10 cellular contexts compared by ENCODE assay signal in genomic region chr13:87274209-87274819, GRCh38.
A peak's percentile ranks its signal among the peaks of the same experiment; 100 is the strongest.
DNase-seq lines count a peak whose midpoint lies in the region; ATAC-seq, FAIRE-seq and TF ChIP-seq lines count a peak whose summit lies in the region.
"Had no signal": no experiment of that assay in that cellular context is flagged by ENCODE, and none has a peak within 500 bp of the region (broad histone marks: within the 10 kb centered on the region; RNA-seq: fewer than 3 reads in every experiment).

No MANE protein-coding gene starts in this region.

- 2% methylated on average over 1 of the region's 1 CpG for WGBS in liver

- FAIRE-seq in D721Med (lab: Jason Lieb, UNC) = no peak

- no peak overlapping the region for H2AFZ ChIP-seq in GM23338

- H3K4me3 ChIP-seq in GM23338 (no peak overlapping the region), liver (ENCODE audit: low read depth in 1 of 3, low read length in 3 of 3) (no peak overlapping the region)
- H3K4me3 ChIP-seq: Peyer's patch had no signal

- H3K27ac ChIP-seq in GM23338 (ENCODE audit: low read depth) (no peak overlapping the region), liver (ENCODE audit: low read depth in 1 of 2, low read length in 2 of 2) (no peak overlapping the region)
- H3K27ac ChIP-seq: Peyer's patch had no signal

- H3K27ac Mint-ChIP-seq in GM23338 = no peak overlapping the region
- H3K27ac Mint-ChIP-seq: memory B cell had no signal

- DNase-seq in D721Med (ENCODE audit: insufficient read length, low spot score) (no peak), GM23338 (ENCODE audit: low spot score) (peak; percentile 89), NCI-H226 (peak; percentile 20), amniotic epithelial cell (ENCODE audit: low read depth) (peak; percentile 52)

- H3K27me3 Mint-ChIP-seq in GM23338 (ENCODE audit: insufficient read depth, low read depth, poor library complexity) = no peaks in the 10 kb centered on the region
- H3K27me3 Mint-ChIP-seq: memory B cell had no signal

- TF ChIP-seq CTCF in D721Med (IDR thresholded peaks at IDR 0.05; ENCODE audit: insufficient read depth, missing control alignments) (peak; percentile 94), GM23338 (conservative IDR thresholded peaks at IDR 0.05; ENCODE audit: low read depth in 2 of 2) (peak; percentile 85 to 91), liver (IDR thresholded peaks at IDR 0.05; ENCODE audit: low read depth, low read length, missing input control) (peak; percentile 68)

- no peaks in the 10 kb centered on the region for H3F3A ChIP-seq in GM23338 (replicated peaks; ENCODE audit: low read depth)

- no peaks in the 10 kb centered on the region for H3K9me3 Mint-ChIP-seq in GM23338

- no peaks in the 10 kb centered on the region for H3K9me2 ChIP-seq in GM23338 (ENCODE audit: insufficient read depth)

- peaks cover 8% of the 10 kb centered on the region for H3K4me1 Mint-ChIP-seq in GM23338
- H3K4me1 Mint-ChIP-seq: memory B cell had no signal

- H3K4me2 ChIP-seq in GM23338 = no peak overlapping the region

- H3K4me3 Mint-ChIP-seq in GM23338 = no peak overlapping the region
- H3K4me3 Mint-ChIP-seq: memory B cell had no signal

- no peaks in the 10 kb centered on the region for H3K36me3 Mint-ChIP-seq in GM23338 (ENCODE audit: low read depth)
- H3K36me3 Mint-ChIP-seq: memory B cell had no signal

- peak; percentile 82 for ATAC-seq in GM23338
- ATAC-seq in HG03342 (IDR thresholded peaks at IDR 0.05; ENCODE audit: unreplicated experiment) = no peak
- no peak for ATAC-seq in HG03442 (IDR thresholded peaks at IDR 0.05; ENCODE audit: unreplicated experiment)
- no peak for ATAC-seq in GM18517 (IDR thresholded peaks at IDR 0.05; ENCODE audit: unreplicated experiment)

- no peaks in the 10 kb centered on the region for H3K9me3 ChIP-seq in liver (ENCODE audit: control insufficient read depth in 4 of 4, low read length in 3 of 4)
- H3K9me3 ChIP-seq: Peyer's patch had no signal

- H3K9ac ChIP-seq in liver (ENCODE audit: low read depth in 1 of 2, low read length in 2 of 2) = no peak overlapping the region

- H3K79me2 ChIP-seq in GM23338 (replicated peaks; ENCODE audit: insufficient read depth) = no peaks in the 10 kb centered on the region

- H3K27me3 ChIP-seq in GM23338 (ENCODE audit: insufficient read depth) (no peaks in the 10 kb centered on the region), liver (ENCODE audit: control insufficient read depth in 4 of 4, insufficient read depth in 4 of 4, low read length in 3 of 4) (no peaks in the 10 kb centered on the region)
- H3K27me3 ChIP-seq: Peyer's patch had no signal

- no peaks in the 10 kb centered on the region for H3K4me1 ChIP-seq in GM23338 (ENCODE audit: insufficient read depth)
- no peaks in the 10 kb centered on the region for H3K4me1 ChIP-seq in liver (ENCODE audit: control insufficient read depth in 4 of 4, insufficient read depth in 4 of 4, low read length in 3 of 4)
- H3K4me1 ChIP-seq: Peyer's patch had no signal

- H3K36me3 ChIP-seq in GM23338 (ENCODE audit: insufficient read depth) (no peaks in the 10 kb centered on the region), liver (ENCODE audit: control insufficient read depth in 4 of 4, insufficient read depth in 3 of 4, low read depth in 1 of 4, low read length in 3 of 4) (no peaks in the 10 kb centered on the region)
- H3K36me3 ChIP-seq: Peyer's patch had no signal

- no peaks in the 10 kb centered on the region for H4K20me1 ChIP-seq in GM23338 (replicated peaks; ENCODE audit: insufficient read depth)

- TF ChIP-seq RAD21 in liver (IDR thresholded peaks at IDR 0.05) = peak; percentile 84 to 87

TF ChIP-seq in liver, 16 proteins besides CTCF, POLR2A, EP300 and RAD21:
- TF ChIP-seq RXRA (IDR thresholded peaks at IDR 0.05) = no peak
- TF ChIP-seq HNF4G (IDR thresholded peaks at IDR 0.05) = no peak
- no peak for TF ChIP-seq NR2F2 (IDR thresholded peaks at IDR 0.05)
- no peak for TF ChIP-seq EGR1 (IDR thresholded peaks at IDR 0.05; ENCODE audit: low read depth in 2 of 2)
- no peak for TF ChIP-seq FOXA1 (IDR thresholded peaks at IDR 0.05)
- no peak for TF ChIP-seq TAF1 (conservative IDR thresholded peaks at IDR 0.05)
- TF ChIP-seq SP1 (IDR thresholded peaks at IDR 0.05) = no peak
- TF ChIP-seq JUND (IDR thresholded peaks at IDR 0.05) = no peak
- no peak for TF ChIP-seq GABPA (IDR thresholded peaks at IDR 0.05 in 1 of 2, conservative IDR thresholded peaks at IDR 0.05 in 1 of 2)
- no peak for TF ChIP-seq MAX (IDR thresholded peaks at IDR 0.05)
- no peak for TF ChIP-seq ATF3 (IDR thresholded peaks at IDR 0.05)
- no peak for TF ChIP-seq ZBTB33 (IDR thresholded peaks at IDR 0.05)
- TF ChIP-seq FOXA2 (IDR thresholded peaks at IDR 0.05) = no peak
- no peak for TF ChIP-seq YY1 (IDR thresholded peaks at IDR 0.05)
- TF ChIP-seq REST (IDR thresholded peaks at IDR 0.05) = no peak
- no peak for TF ChIP-seq HNF4A (conservative IDR thresholded peaks at IDR 0.05)
